In genomic region chr2:129793326-129793955, GRCh38 we compare ENCODE assay signal across 18 cellular contexts.
A peak's percentile ranks its signal among the peaks of the same experiment; 100 is the strongest.
DNase-seq lines count a peak whose midpoint lies in the region; ATAC-seq and TF ChIP-seq lines count a peak whose summit lies in the region.
"Had no signal": no experiment of that assay in that cellular context is flagged by ENCODE, and none has a peak within 500 bp of the region (broad histone marks: within the 10 kb centered on the region; RNA-seq: fewer than 3 reads in every experiment).

No MANE protein-coding gene starts in this region.

- H3K23me2 ChIP-seq in H9 (ENCODE audit: insufficient read length, low read depth, low read length, poor library complexity, severe bottlenecking) = no peaks in the 10 kb centered on the region

- no peak overlapping the region for H2BK120ac ChIP-seq in H9 (ENCODE audit: low read depth, low read length, poor library complexity, severe bottlenecking)

- ATAC-seq in upper lobe of left lung (ENCODE audit: low FRiP score in 2 of 2) = no peak
- no peak for ATAC-seq in activated T-cell treated with anti-CD3 and anti-CD28 coated beads, Interleukin-2, amount 50 U/mL, for 72 hours (replicated peaks in 1 of 2)
- ATAC-seq: A549 had no signal

- H3K18ac ChIP-seq in H9 (ENCODE audit: insufficient read length, low read depth, low read length) = no peak overlapping the region

- no peak overlapping the region for H2AK5ac ChIP-seq in H9 (ENCODE audit: insufficient read length, low read length)

- no peak overlapping the region for H3K4me2 ChIP-seq in H9 (ENCODE audit: insufficient read depth, insufficient read length, low read length)
- H3K4me2 ChIP-seq: A549 had no signal

- H4K91ac ChIP-seq in H9 (ENCODE audit: insufficient read length, low read depth, low read length) = no peak overlapping the region

- H3K27ac Mint-ChIP-seq in endodermal cell = no peak overlapping the region
- peak overlapping the region; percentile 91 to 97 (median 91) for H3K27ac Mint-ChIP-seq in nephron
- H3K27ac Mint-ChIP-seq in H9 = no peak overlapping the region
- no peak overlapping the region for H3K27ac Mint-ChIP-seq in activated T-cell treated with anti-CD3 and anti-CD28 coated beads, Interleukin-2, amount 50 U/mL, for 72 hours
- H3K27ac Mint-ChIP-seq: CD4-positive, alpha-beta T cell had no signal

- in situ Hi-C loops in Caki2 (cut with HindIII; ENCODE audit: low pct_unique_long_range_greater_than_20kb, low sequenced_read_pairs) = no loop called here

- peak; percentile 68 for DNase-seq in Caki2 (ENCODE audit: low read depth)
- peak; percentile 50 for DNase-seq in NCI-H1694 (lab: John Stamatoyannopoulos, UW)
- no peak for DNase-seq in endodermal cell
- no peak for DNase-seq in H9
- DNase-seq in upper lobe of left lung = no peak
- DNase-seq in activated T-cell treated with anti-CD3 and anti-CD28 coated beads, Interleukin-2, amount 50 U/mL, for 72 hours = no peak
- DNase-seq in stomach = no peak
- DNase-seq: Calu3; CD4-positive, alpha-beta T cell; KG1; NCI-H2029 treated with DMSO at 0.1 percent for 48 hours; NCI-H2171; NCI-H774; OCI-M1; Right ventricle myocardium superior had no signal

- H3K27me3 Mint-ChIP-seq in endodermal cell (ENCODE audit: insufficient read depth) = peaks cover 2% of the 10 kb centered on the region
- H3K27me3 Mint-ChIP-seq in nephron (ENCODE audit: low read depth) = peaks cover 17% of the 10 kb centered on the region
- H3K27me3 Mint-ChIP-seq in H9 (ENCODE audit: low read depth) = no peaks in the 10 kb centered on the region; the same call in none of the 2 replicates
- H3K27me3 Mint-ChIP-seq in activated T-cell treated with anti-CD3 and anti-CD28 coated beads, Interleukin-2, amount 50 U/mL, for 72 hours (ENCODE audit: low read depth) = no peaks in the 10 kb centered on the region

- H2BK20ac ChIP-seq in H9 (ENCODE audit: low read depth, low read length, poor library complexity, severe bottlenecking) = no peak overlapping the region

- H3K9me3 ChIP-seq in endodermal cell (ENCODE audit: control insufficient read depth, low read length) (no peaks in the 10 kb centered on the region), H9 (ENCODE audit: control insufficient read depth, low read depth, low read length) (no peaks in the 10 kb centered on the region), upper lobe of left lung (no peaks in the 10 kb centered on the region), stomach (no peaks in the 10 kb centered on the region)
- H3K9me3 ChIP-seq: A549 had no signal

- H4K5ac ChIP-seq in H9 (ENCODE audit: insufficient read length, low read depth, low read length) = no peak overlapping the region

- no peaks in the 10 kb centered on the region for H3K36me3 Mint-ChIP-seq in endodermal cell (ENCODE audit: low read depth)
- no peaks in the 10 kb centered on the region for H3K36me3 Mint-ChIP-seq in nephron (ENCODE audit: low read depth)
- no peaks in the 10 kb centered on the region; a peak in 1 of 7 replicates for H3K36me3 Mint-ChIP-seq in H9 (ENCODE audit: insufficient read depth in 1 of 3, low read depth in 3 of 3)
- H3K36me3 Mint-ChIP-seq in activated T-cell treated with anti-CD3 and anti-CD28 coated beads, Interleukin-2, amount 50 U/mL, for 72 hours (ENCODE audit: insufficient read depth in 2 of 2) = no peaks in the 10 kb centered on the region

- WGBS in endodermal cell (ENCODE audit: insufficient coverage in 1 of 2, insufficient read length in 1 of 2), 2 experiments = 89% methylated on average over 3 to 7 of the region's 7 CpGs
- no CpG with 5 or more reads among the region's 7 CpGs for WGBS in H9 (ENCODE audit: extremely low coverage, insufficient read length, low lambda C conversion rate)
- 58 to 68% methylated on average over 7 of the region's 7 CpGs for WGBS in upper lobe of left lung, 2 donors
- 54 to 73% (median 62%) methylated on average over 7 of the region's 7 CpGs for WGBS in stomach, 5 donors

- H3K4me1 Mint-ChIP-seq in endodermal cell = peaks cover 4% of the 10 kb centered on the region
- H3K4me1 Mint-ChIP-seq in nephron = peaks cover 32% of the 10 kb centered on the region
- H3K4me1 Mint-ChIP-seq in H9 = peaks cover 5 to 7% of the 10 kb centered on the region in 2 experiments
- H3K4me1 Mint-ChIP-seq in activated T-cell treated with anti-CD3 and anti-CD28 coated beads, Interleukin-2, amount 50 U/mL, for 72 hours (ENCODE audit: low read depth) = no peaks in the 10 kb centered on the region

- no peak overlapping the region for H2BK12ac ChIP-seq in H9 (ENCODE audit: insufficient read length, low read depth, low read length)

- H3K4me3 ChIP-seq in endodermal cell (ENCODE audit: low read length) (no peak overlapping the region), upper lobe of left lung (no peak overlapping the region), stomach (no peak overlapping the region)
- H3K4me3 ChIP-seq: A549, SK-N-MC had no signal

- H3K9me3 Mint-ChIP-seq in endodermal cell = no peaks in the 10 kb centered on the region
- H3K9me3 Mint-ChIP-seq in nephron = no peaks in the 10 kb centered on the region
- no peaks in the 10 kb centered on the region for H3K9me3 Mint-ChIP-seq in H9
- no peaks in the 10 kb centered on the region for H3K9me3 Mint-ChIP-seq in activated T-cell treated with anti-CD3 and anti-CD28 coated beads, Interleukin-2, amount 50 U/mL, for 72 hours
- H3K9me3 Mint-ChIP-seq: CD4-positive, alpha-beta T cell had no signal

- no peak overlapping the region for H3K56ac ChIP-seq in H9 (ENCODE audit: insufficient read length, low read depth, low read length)

- H3K27ac ChIP-seq in endodermal cell (ENCODE audit: low read depth, low read length) (peak overlapping the region; percentile 93), H9 (ENCODE audit: insufficient read length, low read depth, low read length) (no peak overlapping the region), upper lobe of left lung (no peak overlapping the region), stomach (no peak overlapping the region)
- H3K27ac ChIP-seq: A549, SK-N-MC had no signal

- H3K36me3 ChIP-seq in endodermal cell (ENCODE audit: control insufficient read depth, insufficient read depth, low read length) = no peaks in the 10 kb centered on the region
- H3K36me3 ChIP-seq in upper lobe of left lung = no peaks in the 10 kb centered on the region
- no peaks in the 10 kb centered on the region for H3K36me3 ChIP-seq in stomach

- TF ChIP-seq CTCF in endodermal cell (conservative IDR thresholded peaks at IDR 0.05) (no peak), nephron (IDR thresholded peaks at IDR 0.05; ENCODE audit: unreplicated experiment in 3 of 3) (no peak), H9 (conservative IDR thresholded peaks at IDR 0.05) (no peak), upper lobe of left lung (IDR thresholded peaks at IDR 0.05) (no peak), stomach (IDR thresholded peaks at IDR 0.05) (no peak)

- H3K4me1 ChIP-seq in endodermal cell (ENCODE audit: control insufficient read depth, insufficient read depth, low read length) (no peaks in the 10 kb centered on the region), H9 (ENCODE audit: insufficient read depth, low read length) (no peaks in the 10 kb centered on the region), upper lobe of left lung (no peaks in the 10 kb centered on the region), stomach (no peaks in the 10 kb centered on the region)
- H3K4me1 ChIP-seq: A549 had no signal

- H3K9ac ChIP-seq in endodermal cell (ENCODE audit: extremely low read depth, low read length, poor library complexity, severe bottlenecking) = no peak overlapping the region
- no peak overlapping the region for H3K9ac ChIP-seq in H9 (ENCODE audit: extremely low read depth, insufficient read length, low read length)

- no peak overlapping the region for H2AFZ ChIP-seq in H9 (ENCODE audit: low read length)

- TF ChIP-seq EP300 in upper lobe of left lung (IDR thresholded peaks at IDR 0.05) (no peak), stomach (IDR thresholded peaks at IDR 0.05) (no peak)

- H3K4ac ChIP-seq in H9 (ENCODE audit: low read depth, low read length) = no peak overlapping the region

- TF ChIP-seq POLR2A in upper lobe of left lung (IDR thresholded peaks at IDR 0.05) (no peak), stomach (IDR thresholded peaks at IDR 0.05) (no peak)

- H2BK5ac ChIP-seq in H9 (ENCODE audit: insufficient read length, low read length) = no peak overlapping the region

- no peak overlapping the region for H3K14ac ChIP-seq in H9 (ENCODE audit: insufficient read depth, low read length)

- H3K23ac ChIP-seq in H9 (ENCODE audit: insufficient read length, low read depth, low read length) = no peak overlapping the region

- no peak overlapping the region for H3T11ph ChIP-seq in H9 (ENCODE audit: low read length)

- H2BK15ac ChIP-seq in H9 (ENCODE audit: low read depth, low read length) = no peak overlapping the region

- H4K20me1 ChIP-seq in H9 (ENCODE audit: control insufficient read depth, insufficient read depth, insufficient read length) = no peaks in the 10 kb centered on the region

- H3K79me2 ChIP-seq in H9 (ENCODE audit: insufficient read depth, low read length) = no peaks in the 10 kb centered on the region

- no peaks in the 10 kb centered on the region for H3K79me1 ChIP-seq in H9 (ENCODE audit: insufficient read depth, low read depth, low read length, poor library complexity, severe bottlenecking)

- intact Hi-C loops in stomach (cut with DNase I; ENCODE audit: low total_unique reads) = no loop called here

- H3K4me3 Mint-ChIP-seq in endodermal cell (no peak overlapping the region), nephron (peak overlapping the region in 1 of 3 experiments; percentile 28), H9 (no peak overlapping the region; a peak in 1 of 5 replicates)
- no peak overlapping the region for H3K4me3 Mint-ChIP-seq in activated T-cell treated with anti-CD3 and anti-CD28 coated beads, Interleukin-2, amount 50 U/mL, for 72 hours
- H3K4me3 Mint-ChIP-seq: CD4-positive, alpha-beta T cell had no signal

- H4K8ac ChIP-seq in H9 (replicated peaks; ENCODE audit: insufficient read length, low read depth, low read length) = no peak overlapping the region

- H3K27me3 ChIP-seq in endodermal cell (ENCODE audit: control insufficient read depth, insufficient read depth, low read length, poor library complexity, severe bottlenecking) (no peaks in the 10 kb centered on the region), H9 (ENCODE audit: insufficient read depth, low read length) (no peaks in the 10 kb centered on the region), upper lobe of left lung (no peaks in the 10 kb centered on the region), stomach (no peaks in the 10 kb centered on the region)

Comparison
In these comparisons a context has a peak if more than half of its experiments do, and no peak if none do; other contexts are left out.
1. DNase-seq: peak in Caki2 (single experiment) and NCI-H1694 (single experiment); none in endodermal cell (single experiment), H9 (single experiment), upper lobe of left lung (0 of 2), activated T-cell treated with anti-CD3 and anti-CD28 coated beads, Interleukin-2, amount 50 U/mL, for 72 hours (0 of 2) and stomach (single experiment).
2. H3K27ac Mint-ChIP-seq: peak in nephron (3 of 3); none in endodermal cell (single experiment), H9 (0 of 3) and activated T-cell treated with anti-CD3 and anti-CD28 coated beads, Interleukin-2, amount 50 U/mL, for 72 hours (single experiment).